Comparison of ENCODE assay signal across 8 cellular contexts in genomic region chr9:20944507-20944906, GRCh38.
"Had no signal": no experiment of that assay in that cellular context is flagged by ENCODE, and none has a peak within 500 bp of the region (broad histone marks: within the 10 kb centered on the region; RNA-seq: fewer than 3 reads in every experiment).

No MANE protein-coding gene starts in this region.

- H3K4me2 ChIP-seq: GM23338 had no signal

- H3K9me3 Mint-ChIP-seq: GM23338, HFFc6, IgD-negative memory B cell had no signal

- H3K36me3 ChIP-seq: HAP-1 had no signal

- H3K4me3 Mint-ChIP-seq: GM23338, HFFc6 had no signal

- H3K27ac ChIP-seq: HL-60 had no signal

- H2AFZ ChIP-seq: GM23338 had no signal

- H3K27ac Mint-ChIP-seq: GM23338, HFFc6, IgD-negative memory B cell had no signal

- H3K4me3 ChIP-seq: GM23338, HAP-1 had no signal

- DNase-seq: HFFc6, KBM-7 had no signal

- H3K27me3 Mint-ChIP-seq: IgD-negative memory B cell had no signal

- ATAC-seq: GM23338, HCT116, HepG2 had no signal

- H3K9me3 ChIP-seq: HAP-1 had no signal
